17 cellular contexts compared by ENCODE assay signal in genomic region chr14:66998013-66998412, GRCh38.
DNase-seq lines count a peak whose midpoint lies in the region; ATAC-seq lines count a peak whose summit lies in the region.
"Had no signal": no experiment of that assay in that cellular context is flagged by ENCODE, and none has a peak within 500 bp of the region (broad histone marks: within the 10 kb centered on the region; RNA-seq: fewer than 3 reads in every experiment).

No MANE protein-coding gene starts in this region.

- H3K4me3 Mint-ChIP-seq in activated T-helper 17 cell treated with anti-CD3 and anti-CD28 coated beads, Interleukin-2, amount 50 U/mL, for 72 hours = no peak overlapping the region
- H3K4me3 Mint-ChIP-seq: CD4-positive, alpha-beta T cell had no signal

- peak; percentile 61 for ATAC-seq in GM18498 (IDR thresholded peaks at IDR 0.05; ENCODE audit: unreplicated experiment)
- peak; percentile 88 for ATAC-seq in HG02610 (IDR thresholded peaks at IDR 0.05; ENCODE audit: unreplicated experiment)
- peak; percentile 97 for ATAC-seq in activated T-helper 17 cell treated with anti-CD3 and anti-CD28 coated beads, Interleukin-2, amount 50 U/mL, for 72 hours (replicated peaks)
- no peak for ATAC-seq in HG02970 (IDR thresholded peaks at IDR 0.05; ENCODE audit: low FRiP score, unreplicated experiment)

- no peak overlapping the region for H3K27ac Mint-ChIP-seq in activated T-helper 17 cell treated with anti-CD3 and anti-CD28 coated beads, Interleukin-2, amount 50 U/mL, for 72 hours
- H3K27ac Mint-ChIP-seq: CD4-positive, alpha-beta T cell had no signal

- H3K4me1 Mint-ChIP-seq in activated T-helper 17 cell treated with anti-CD3 and anti-CD28 coated beads, Interleukin-2, amount 50 U/mL, for 72 hours = no peaks in the 10 kb centered on the region

- no peaks in the 10 kb centered on the region for H3K27me3 Mint-ChIP-seq in activated T-helper 17 cell treated with anti-CD3 and anti-CD28 coated beads, Interleukin-2, amount 50 U/mL, for 72 hours
- H3K27me3 Mint-ChIP-seq: CD4-positive, alpha-beta T cell had no signal

- peak; percentile 6 for DNase-seq in activated T-cell treated with anti-CD3 and anti-CD28 coated beads for 48 hours (ENCODE audit: low read depth)
- DNase-seq in activated T-cell treated with anti-CD3 and anti-CD28 coated beads for 4 hours = no peak
- no peak for DNase-seq in COLO829 (ENCODE audit: low spot score)
- DNase-seq: ACHN; CD4-positive, alpha-beta T cell; DMS79; GOT3; MM.1S; NCI-H1105; NCI-H1694 treated with DMSO at 0.1 percent for 48 hours; NCI-H446; NCI-H748 treated with DMSO at 0.1 percent for 48 hours; PC-9 had no signal

- H3K36me3 Mint-ChIP-seq in activated T-helper 17 cell treated with anti-CD3 and anti-CD28 coated beads, Interleukin-2, amount 50 U/mL, for 72 hours (ENCODE audit: low read depth) = no peaks in the 10 kb centered on the region

- H3K9me3 Mint-ChIP-seq in activated T-helper 17 cell treated with anti-CD3 and anti-CD28 coated beads, Interleukin-2, amount 50 U/mL, for 72 hours = no peaks in the 10 kb centered on the region
- H3K9me3 Mint-ChIP-seq: CD4-positive, alpha-beta T cell had no signal
